Comparison of ENCODE assay signal across 35 cellular contexts in genomic region chrX:15602761-15603160, GRCh38. TPM values are rescaled to one million over a fixed set of nuclear protein-coding genes. Genes with fewer than 3 reads are reported as not detected.
"Had no signal": no experiment of that assay in that cellular context is flagged by ENCODE, and none has a peak within 500 bp of the region (broad histone marks: within the 10 kb centered on the region; RNA-seq: fewer than 3 reads in every experiment).

No MANE protein-coding gene starts in this region.

- H3K9me3 ChIP-seq: adrenal gland, body of pancreas, esophagus muscularis mucosa, gastrocnemius medialis, heart left ventricle had no signal

- H3K4me1 ChIP-seq: adrenal gland, esophagus muscularis mucosa, foreskin keratinocyte, gastrocnemius medialis had no signal

- ATAC-seq: activated CD4-positive, alpha-beta T cell treated with anti-CD3 and anti-CD28 coated beads for 36 hours; activated CD8-positive, alpha-beta memory T cell treated with anti-CD3 and anti-CD28 coated beads, Interleukin-2, amount 10 ng/mL, durations not matched to agents 7 days and 5 days; activated CD8-positive, alpha-beta T cell treated with anti-CD3 and anti-CD28 coated beads, Interleukin-2, amount 10 ng/mL, durations not matched to agents 7 days and 5 days; activated naive CD8-positive, alpha-beta T cell treated with anti-CD3 and anti-CD28 coated beads, Interleukin-2, amount 50 U/mL, for 24 hours; body of pancreas; effector memory CD8-positive, alpha-beta T cell; foreskin keratinocyte; gastrocnemius medialis; heart left ventricle had no signal

- H3K4me1 Mint-ChIP-seq: activated CD4-positive, alpha-beta T cell treated with anti-CD3 and anti-CD28 coated beads for 36 hours; activated CD4-positive, alpha-beta T cell treated with anti-CD3 and anti-CD28 coated beads, Interleukin-2, amount 10 ng/mL, durations not matched to agents 24 days and 14 days; activated CD8-positive, alpha-beta memory T cell treated with anti-CD3 and anti-CD28 coated beads, Interleukin-2, amount 10 ng/mL, durations not matched to agents 7 days and 5 days; activated naive CD4-positive, alpha-beta T cell treated with anti-CD3 and anti-CD28 coated beads, Interleukin-2, amount 50 U/mL, for 24 hours; activated naive CD8-positive, alpha-beta T cell treated with anti-CD3 and anti-CD28 coated beads for 36 hours; activated naive CD8-positive, alpha-beta T cell treated with anti-CD3 and anti-CD28 coated beads, Interleukin-2, amount 50 U/mL, for 24 hours had no signal

- H3K36me3 ChIP-seq: adrenal gland, esophagus muscularis mucosa, gastrocnemius medialis, heart left ventricle had no signal

- H3K27me3 ChIP-seq: body of pancreas, foreskin keratinocyte had no signal

- DNase-seq: activated CD4-positive, alpha-beta memory T cell treated with anti-CD3 and anti-CD28 coated beads for 36 hours; activated CD4-positive, alpha-beta T cell treated with anti-CD3 and anti-CD28 coated beads for 36 hours; activated CD4-positive, alpha-beta T cell treated with anti-CD3 and anti-CD28 coated beads, Interleukin-2, amount 10 ng/mL, durations not matched to agents 24 days and 14 days; activated CD4-positive, CD25-positive, alpha-beta regulatory T cell; activated CD4-positive, CD25-positive, alpha-beta regulatory T cell treated with anti-CD3 and anti-CD28 coated beads, Interleukin-2, amount 50 U/mL, for 72 hours; activated CD8-positive, alpha-beta memory T cell treated with anti-CD3 and anti-CD28 coated beads, Interleukin-2, amount 10 ng/mL, durations not matched to agents 7 days and 5 days; activated CD8-positive, alpha-beta memory T cell treated with anti-CD3 and anti-CD28 coated beads, Interleukin-2, amount 50 U/mL, for 4 hours; activated CD8-positive, alpha-beta T cell treated with anti-CD3 and anti-CD28 coated beads, Interleukin-2, amount 10 ng/mL, durations not matched to agents 7 days and 5 days; activated effector memory CD4-positive, alpha-beta T cell treated with anti-CD3 and anti-CD28 coated beads, Interleukin-2, amount 50 U/mL, for 16 hours; activated naive CD4-positive, alpha-beta T cell treated with anti-CD3 and anti-CD28 coated beads for 36 hours; activated naive CD8-positive, alpha-beta T cell treated with anti-CD3 and anti-CD28 coated beads for 36 hours; activated naive CD8-positive, alpha-beta T cell treated with anti-CD3 and anti-CD28 coated beads, Interleukin-2, amount 50 U/mL, for 24 hours; activated T-cell treated with anti-CD3 and anti-CD28 coated beads, Interleukin-2, amount 50 U/mL, for 1 hour; activated T-cell treated with anti-CD3 and anti-CD28 coated beads, Interleukin-2, amount 50 U/mL, for 48 hours; adrenal gland; amygdala; aorta; body of pancreas; caudate nucleus; cortex of kidney; dermis blood vessel endothelial cell; effector CD4-positive, alpha-beta T cell; effector memory CD8-positive, alpha-beta T cell; erythroblast; foreskin keratinocyte; gastrocnemius medialis; glutamatergic neuron; heart left ventricle; T-helper 2 cell had no signal

- H3K4me3 ChIP-seq: adrenal gland, body of pancreas, esophagus muscularis mucosa, gastrocnemius medialis, heart left ventricle had no signal

- H3K27ac Mint-ChIP-seq: activated CD4-positive, alpha-beta memory T cell treated with anti-CD3 and anti-CD28 coated beads for 36 hours; activated CD4-positive, alpha-beta T cell treated with anti-CD3 and anti-CD28 coated beads for 36 hours; activated CD4-positive, alpha-beta T cell treated with anti-CD3 and anti-CD28 coated beads, Interleukin-2, amount 10 ng/mL, durations not matched to agents 24 days and 14 days; activated CD8-positive, alpha-beta memory T cell treated with anti-CD3 and anti-CD28 coated beads, Interleukin-2, amount 10 ng/mL, durations not matched to agents 7 days and 5 days; activated CD8-positive, alpha-beta T cell treated with anti-CD3 and anti-CD28 coated beads, Interleukin-2, amount 10 ng/mL, durations not matched to agents 7 days and 5 days; activated naive CD4-positive, alpha-beta T cell treated with anti-CD3 and anti-CD28 coated beads for 36 hours; activated naive CD4-positive, alpha-beta T cell treated with anti-CD3 and anti-CD28 coated beads, Interleukin-2, amount 50 U/mL, for 24 hours; activated naive CD8-positive, alpha-beta T cell treated with anti-CD3 and anti-CD28 coated beads for 36 hours; activated naive CD8-positive, alpha-beta T cell treated with anti-CD3 and anti-CD28 coated beads, Interleukin-2, amount 50 U/mL, for 24 hours; activated T-helper 1 cell treated with anti-CD3 and anti-CD28 coated beads, Interleukin-12 subunit alpha, Interleukin-12 subunit beta, Interleukin-2, Interleukin-4 antibody, amounts not matched to agents 30 ng/mL and 10 ng/mL and 1 ng/mL, durations not matched to agents 14 hours and 24 hours and 36 hours; activated T-helper 2 cell treated with anti-CD3 and anti-CD28 coated beads, Interferon-gamma antibody, Interleukin-2, Interleukin-4, amounts not matched to agents 10 μg/mL and 5 μg/mL and 100 μg/mL, durations not matched to agents 14 hours and 24 hours and 36 hours; effector memory CD8-positive, alpha-beta T cell had no signal

- H3K4me3 Mint-ChIP-seq: activated CD4-positive, alpha-beta memory T cell treated with anti-CD3 and anti-CD28 coated beads for 36 hours; activated CD4-positive, alpha-beta T cell treated with anti-CD3 and anti-CD28 coated beads for 36 hours; activated CD4-positive, alpha-beta T cell treated with anti-CD3 and anti-CD28 coated beads, Interleukin-2, amount 10 ng/mL, durations not matched to agents 24 days and 14 days; activated CD8-positive, alpha-beta memory T cell treated with anti-CD3 and anti-CD28 coated beads, Interleukin-2, amount 10 ng/mL, durations not matched to agents 7 days and 5 days; activated CD8-positive, alpha-beta T cell treated with anti-CD3 and anti-CD28 coated beads, Interleukin-2, amount 10 ng/mL, durations not matched to agents 7 days and 5 days; activated naive CD4-positive, alpha-beta T cell treated with anti-CD3 and anti-CD28 coated beads for 36 hours; activated naive CD4-positive, alpha-beta T cell treated with anti-CD3 and anti-CD28 coated beads, Interleukin-2, amount 50 U/mL, for 24 hours; activated naive CD8-positive, alpha-beta T cell treated with anti-CD3 and anti-CD28 coated beads for 36 hours; activated naive CD8-positive, alpha-beta T cell treated with anti-CD3 and anti-CD28 coated beads, Interleukin-2, amount 50 U/mL, for 24 hours; activated T-helper 1 cell treated with anti-CD3 and anti-CD28 coated beads, Interleukin-12 subunit alpha, Interleukin-12 subunit beta, Interleukin-2, Interleukin-4 antibody, amounts not matched to agents 30 ng/mL and 10 ng/mL and 1 ng/mL, durations not matched to agents 14 hours and 24 hours and 36 hours; effector memory CD8-positive, alpha-beta T cell had no signal

- H3K9me3 Mint-ChIP-seq: activated CD4-positive, alpha-beta memory T cell treated with anti-CD3 and anti-CD28 coated beads for 36 hours; activated CD4-positive, alpha-beta T cell treated with anti-CD3 and anti-CD28 coated beads, Interleukin-2, amount 10 ng/mL, durations not matched to agents 24 days and 14 days; activated naive CD4-positive, alpha-beta T cell treated with anti-CD3 and anti-CD28 coated beads for 36 hours; activated naive CD4-positive, alpha-beta T cell treated with anti-CD3 and anti-CD28 coated beads, Interleukin-2, amount 50 U/mL, for 24 hours; activated naive CD8-positive, alpha-beta T cell treated with anti-CD3 and anti-CD28 coated beads for 36 hours; activated naive CD8-positive, alpha-beta T cell treated with anti-CD3 and anti-CD28 coated beads, Interleukin-2, amount 50 U/mL, for 24 hours; activated T-helper 1 cell treated with anti-CD3 and anti-CD28 coated beads, Interleukin-12 subunit alpha, Interleukin-12 subunit beta, Interleukin-2, Interleukin-4 antibody, amounts not matched to agents 30 ng/mL and 10 ng/mL and 1 ng/mL, durations not matched to agents 14 hours and 24 hours and 36 hours; activated T-helper 2 cell treated with anti-CD3 and anti-CD28 coated beads, Interferon-gamma antibody, Interleukin-2, Interleukin-4, amounts not matched to agents 10 μg/mL and 5 μg/mL and 100 μg/mL, durations not matched to agents 14 hours and 24 hours and 36 hours; effector memory CD8-positive, alpha-beta T cell had no signal

- H3K27ac ChIP-seq: adrenal gland, body of pancreas, esophagus muscularis mucosa, foreskin keratinocyte, gastrocnemius medialis, heart left ventricle had no signal

- H3K36me3 Mint-ChIP-seq: activated CD4-positive, alpha-beta memory T cell treated with anti-CD3 and anti-CD28 coated beads for 36 hours; activated CD8-positive, alpha-beta memory T cell treated with anti-CD3 and anti-CD28 coated beads, Interleukin-2, amount 10 ng/mL, durations not matched to agents 7 days and 5 days; activated naive CD4-positive, alpha-beta T cell treated with anti-CD3 and anti-CD28 coated beads, Interleukin-2, amount 50 U/mL, for 24 hours; activated naive CD8-positive, alpha-beta T cell treated with anti-CD3 and anti-CD28 coated beads for 36 hours had no signal

- H3K27me3 Mint-ChIP-seq: activated naive CD8-positive, alpha-beta T cell treated with anti-CD3 and anti-CD28 coated beads for 36 hours; activated naive CD8-positive, alpha-beta T cell treated with anti-CD3 and anti-CD28 coated beads, Interleukin-2, amount 50 U/mL, for 24 hours had no signal

RNA-seq across cellular contexts. Expression of gene ACE2, which starts 2.0 kb away (rescaled TPM):
- total RNA-seq: activated CD4-positive, alpha-beta memory T cell treated with anti-CD3 and anti-CD28 coated beads for 36 hours; activated CD4-positive, alpha-beta T cell treated with anti-CD3 and anti-CD28 coated beads for 36 hours; activated CD4-positive, alpha-beta T cell treated with anti-CD3 and anti-CD28 coated beads, Interleukin-2, amount 10 ng/mL, durations not matched to agents 24 days and 14 days; activated CD8-positive, alpha-beta memory T cell treated with anti-CD3 and anti-CD28 coated beads for 36 hours; activated CD8-positive, alpha-beta memory T cell treated with anti-CD3 and anti-CD28 coated beads, Interleukin-2, amount 10 ng/mL, durations not matched to agents 7 days and 5 days; activated CD8-positive, alpha-beta T cell treated with anti-CD3 and anti-CD28 coated beads, Interleukin-2, amount 10 ng/mL, durations not matched to agents 7 days and 5 days; activated naive CD4-positive, alpha-beta T cell treated with anti-CD3 and anti-CD28 coated beads for 36 hours; activated T-helper 2 cell treated with anti-CD3 and anti-CD28 coated beads, Interferon-gamma antibody, Interleukin-2, Interleukin-4, amounts not matched to agents 10 μg/mL and 5 μg/mL and 100 μg/mL, durations not matched to agents 14 hours and 24 hours and 36 hours; chondrocyte; dermis blood vessel endothelial cell had no signal
